In the genomic region with DNA sequence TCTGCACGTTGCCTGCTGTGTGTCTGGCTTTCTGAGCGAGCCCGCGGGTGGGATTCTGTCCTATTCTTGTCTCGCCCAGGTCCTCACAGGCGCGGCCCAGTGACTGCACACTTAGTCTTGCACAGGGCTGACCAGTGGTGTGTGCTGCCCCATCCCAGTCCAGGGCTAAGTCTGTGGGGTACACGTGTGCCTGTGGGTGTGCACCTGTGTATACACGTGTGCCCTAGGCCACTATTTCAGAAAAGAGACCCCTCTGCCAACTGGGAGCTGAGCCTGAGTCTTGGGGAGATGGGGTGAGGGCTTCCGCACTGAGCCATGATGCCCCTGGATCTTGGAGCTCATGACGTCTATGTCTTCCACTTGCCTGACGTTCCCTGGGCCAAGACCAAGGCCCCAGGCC, we compare ENCODE assay signal across 7 cellular contexts.
"Had no signal": no experiment of that assay in that cellular context is flagged by ENCODE, and none has a peak within 500 bp of the region (broad histone marks: within the 10 kb centered on the region; RNA-seq: fewer than 3 reads in every experiment).

No MANE protein-coding gene starts in this region.

- H2AFZ ChIP-seq: GM23248 had no signal

- H3K36me3 Mint-ChIP-seq: IgD-negative memory B cell had no signal

- FAIRE-seq: H54 had no signal

- H3K9me3 Mint-ChIP-seq: H9, IgD-negative memory B cell had no signal

- H3K9ac ChIP-seq: GM23248 had no signal

- DNase-seq: GM23248, GOT3, H9, HCEC 1CT, KBM-7 had no signal

- H3K27ac Mint-ChIP-seq: IgD-negative memory B cell had no signal

- H3K4me3 ChIP-seq: GM23248 had no signal

- H3K4me3 Mint-ChIP-seq: H9, IgD-negative memory B cell had no signal
